In the genomic region with DNA sequence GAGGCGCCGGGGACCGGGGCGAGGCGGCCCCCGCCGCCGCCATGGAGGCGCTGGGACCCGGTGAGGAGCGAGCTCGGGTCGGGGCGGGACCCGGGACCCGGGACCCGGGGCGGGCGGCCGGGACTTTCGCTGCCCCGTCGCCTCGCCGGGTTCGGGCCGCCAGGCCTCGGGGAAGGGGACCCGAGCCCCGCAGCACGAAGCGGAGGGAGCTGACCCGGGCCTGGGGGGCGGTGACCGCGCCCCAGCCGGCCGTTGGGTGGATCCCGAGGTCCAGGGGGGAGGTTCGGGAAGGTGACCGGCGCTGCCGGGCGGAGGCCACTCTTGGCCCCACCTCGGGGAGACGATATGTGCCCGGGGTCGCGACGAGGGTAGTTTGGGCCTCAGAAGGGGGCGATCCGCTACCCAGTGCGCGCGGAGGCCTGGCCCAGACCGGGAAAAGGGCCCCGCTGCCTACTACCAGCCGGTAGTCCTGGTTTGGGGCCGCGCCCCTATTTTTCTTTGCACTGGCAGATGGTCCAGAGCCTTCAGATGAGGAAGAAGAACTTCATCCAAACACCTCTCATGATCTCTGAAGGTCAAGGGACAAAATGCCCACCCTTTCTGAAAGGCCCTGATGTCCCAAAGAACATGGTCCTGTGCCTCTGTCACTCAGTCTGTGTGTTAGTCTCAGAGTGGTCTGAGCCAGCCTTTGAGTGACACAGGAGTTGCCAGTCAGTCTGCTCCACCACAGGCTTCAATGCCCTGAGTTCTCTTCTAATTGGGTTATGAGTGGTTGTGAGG, we compare ENCODE assay signal across 8 cellular contexts. TPM values are rescaled to one million over a fixed set of nuclear protein-coding genes. Genes with fewer than 3 reads are reported as not detected.
DNase-seq lines count a peak whose midpoint lies in the region; ATAC-seq and TF ChIP-seq lines count a peak whose summit lies in the region.

No MANE protein-coding gene starts in this region.

- H3K4me2 ChIP-seq in H9 (ENCODE audit: insufficient read depth, insufficient read length, low read length): peak overlapping the region; percentile 76

- H3K27ac ChIP-seq in C4-2B (peak overlapping the region; percentile 79), H9 (ENCODE audit: insufficient read length, low read depth, low read length) (no peak overlapping the region), RWPE2 (ENCODE audit: poor library complexity, severe bottlenecking) (peak overlapping the region; percentile 50), brain microvascular endothelial cell (peak overlapping the region; percentile 10), iPS DF 6.9 (ENCODE audit: low read length) (no peak overlapping the region)

- no peak overlapping the region for H2BK15ac ChIP-seq in H9 (ENCODE audit: low read depth, low read length)

- peak overlapping the region; percentile 47 for H3K9ac ChIP-seq in H9 (ENCODE audit: extremely low read depth, insufficient read length, low read length)

- H3K27ac Mint-ChIP-seq in H9: peak overlapping the region in 2 of 3 experiments; percentile 33 to 70; a peak in 1 of 7 replicates

- no peak overlapping the region for H3K56ac ChIP-seq in H9 (ENCODE audit: insufficient read length, low read depth, low read length)

- no peak overlapping the region for H2BK120ac ChIP-seq in H9 (ENCODE audit: low read depth, low read length, poor library complexity, severe bottlenecking)

- 0 out of 2 replicates have a peak overlapping the region, but pooled peaks have one; percentile 12 for H3K14ac ChIP-seq in H9 (ENCODE audit: insufficient read depth, low read length)

- H2BK5ac ChIP-seq in H9 (ENCODE audit: insufficient read length, low read length): no peak overlapping the region

- no peak overlapping the region for H2AK5ac ChIP-seq in H9 (ENCODE audit: insufficient read length, low read length)

- no CpG with 5 or more reads among the region's 60 CpGs for WGBS in H9 (ENCODE audit: extremely low coverage, insufficient read length, low lambda C conversion rate)
- WGBS in iPS DF 6.9 (ENCODE audit: insufficient coverage, insufficient read length): no CpG with 5 or more reads among the region's 60 CpGs

- peaks cover 4% of the 10 kb centered on the region for H3K23me2 ChIP-seq in H9 (ENCODE audit: insufficient read length, low read depth, low read length, poor library complexity, severe bottlenecking)

- ATAC-seq in RWPE2 (ENCODE audit: low read depth) (peak; percentile 61), GM21423 (IDR thresholded peaks at IDR 0.05; ENCODE audit: unreplicated experiment) (no peak)

- H3K9me3 ChIP-seq in H9 (ENCODE audit: control insufficient read depth, low read depth, low read length) (no peaks in the 10 kb centered on the region), RWPE2 (ENCODE audit: severe bottlenecking) (no peaks in the 10 kb centered on the region), iPS DF 6.9 (ENCODE audit: control insufficient read depth, insufficient read depth, low read length) (no peaks in the 10 kb centered on the region)

- H3K4ac ChIP-seq in H9 (ENCODE audit: low read depth, low read length): no peak overlapping the region

- no peaks in the 10 kb centered on the region for H3K27me3 ChIP-seq in H9 (ENCODE audit: insufficient read depth, low read length)
- no peaks in the 10 kb centered on the region for H3K27me3 ChIP-seq in RWPE2 (ENCODE audit: insufficient read depth, poor library complexity, severe bottlenecking)
- H3K27me3 ChIP-seq in brain microvascular endothelial cell (replicated peaks): no peaks in the 10 kb centered on the region
- H3K27me3 ChIP-seq in iPS DF 6.9 (ENCODE audit: control insufficient read depth, insufficient read depth, low read length): no peaks in the 10 kb centered on the region

- no peaks in the 10 kb centered on the region for H3K27me3 Mint-ChIP-seq in H9 (ENCODE audit: low read depth)

- peaks cover 17 to 20% of the 10 kb centered on the region in 2 experiments for H3K4me1 Mint-ChIP-seq in H9

- no peak overlapping the region for H3K23ac ChIP-seq in H9 (ENCODE audit: insufficient read length, low read depth, low read length)

- H3K36me3 Mint-ChIP-seq in H9 (ENCODE audit: insufficient read depth in 1 of 3, low read depth in 3 of 3): peaks cover 0 to 1% (median 0%) of the 10 kb centered on the region in 3 experiments; a peak in 1 of 7 replicates

- H4K5ac ChIP-seq in H9 (ENCODE audit: insufficient read length, low read depth, low read length): no peak overlapping the region

- H3K18ac ChIP-seq in H9 (ENCODE audit: insufficient read length, low read depth, low read length): no peak overlapping the region

- no peak overlapping the region for H4K8ac ChIP-seq in H9 (replicated peaks; ENCODE audit: insufficient read length, low read depth, low read length)

- in situ Hi-C loops in brain microvascular endothelial cell (cut with HindIII; ENCODE audit: low pct_ligation_motif_present, low sequenced_read_pairs): no loop called here

- no peaks in the 10 kb centered on the region for H3K79me1 ChIP-seq in H9 (ENCODE audit: insufficient read depth, low read depth, low read length, poor library complexity, severe bottlenecking)

- no peak overlapping the region for H3T11ph ChIP-seq in H9 (ENCODE audit: low read length)

- no peak overlapping the region for H2AFZ ChIP-seq in H9 (ENCODE audit: low read length)

- TF ChIP-seq CTCF in C4-2B (conservative IDR thresholded peaks at IDR 0.05) (no peak), H9 (conservative IDR thresholded peaks at IDR 0.05) (no peak), RWPE2 (IDR thresholded peaks at IDR 0.05; ENCODE audit: poor library complexity, severe bottlenecking) (no peak), brain microvascular endothelial cell (IDR thresholded peaks at IDR 0.05; ENCODE audit: low read depth, low read length, missing control alignments) (no peak)

- H2BK12ac ChIP-seq in H9 (ENCODE audit: insufficient read length, low read depth, low read length): no peak overlapping the region

- H3K4me1 ChIP-seq in H9 (ENCODE audit: insufficient read depth, low read length) (no peaks in the 10 kb centered on the region; the same call in 1 of the 2 replicates), RWPE2 (ENCODE audit: insufficient read depth, poor library complexity, severe bottlenecking) (peaks cover 16% of the 10 kb centered on the region), iPS DF 6.9 (ENCODE audit: control insufficient read depth, insufficient read depth, low read length) (no peaks in the 10 kb centered on the region; the same call in 1 of the 2 replicates)

- no peak overlapping the region for H2BK20ac ChIP-seq in H9 (ENCODE audit: low read depth, low read length, poor library complexity, severe bottlenecking)

- no peaks in the 10 kb centered on the region; a peak in 1 of 5 replicates for H3K9me3 Mint-ChIP-seq in H9

- peak; percentile 33 for DNase-seq in H9
- no peak for DNase-seq in RWPE2 (ENCODE audit: low spot score)
- DNase-seq in brain microvascular endothelial cell: peak; percentile 16
- no peak for DNase-seq in iPS DF 6.9 (ENCODE audit: low read depth, low spot score)
- DNase-seq in renal cortical epithelial cell (ENCODE audit: low read depth): peak; percentile 38
- no peak for DNase-seq in DMS153 (lab: John Stamatoyannopoulos, UW)

- peak overlapping the region; percentile 94 for H3K4me3 ChIP-seq in RWPE2 (ENCODE audit: severe bottlenecking)
- H3K4me3 ChIP-seq in brain microvascular endothelial cell (ENCODE audit: low read depth, low read length): peak overlapping the region; percentile 77
- peak overlapping the region; percentile 90 for H3K4me3 ChIP-seq in iPS DF 6.9 (ENCODE audit: low read length)

- no peak overlapping the region for H4K91ac ChIP-seq in H9 (ENCODE audit: insufficient read length, low read depth, low read length)

- peak overlapping the region; percentile 79 to 89 for H3K4me3 Mint-ChIP-seq in H9

- H3K36me3 ChIP-seq in RWPE2 (ENCODE audit: low read depth): no peaks in the 10 kb centered on the region
- H3K36me3 ChIP-seq in brain microvascular endothelial cell (replicated peaks): no peaks in the 10 kb centered on the region
- H3K36me3 ChIP-seq in iPS DF 6.9 (ENCODE audit: control insufficient read depth, insufficient read depth, low read length): no peaks in the 10 kb centered on the region

- H3K79me2 ChIP-seq in H9 (ENCODE audit: insufficient read depth, low read length): no peaks in the 10 kb centered on the region

- H4K20me1 ChIP-seq in H9 (ENCODE audit: control insufficient read depth, insufficient read depth, insufficient read length): no peaks in the 10 kb centered on the region

RNA-seq across cellular contexts. Expression of a gene that starts 0.8 kb away (rescaled TPM):
- total RNA-seq in H9 (2021) (12.8 and 14.4 TPM in 2 replicates), renal cortical epithelial cell (12.5 and 19.9 TPM in 2 replicates)

RNA-seq across cellular contexts. Expression of a gene that starts 38.8 kb away (rescaled TPM):
- total RNA-seq in H9 (2021): 42.4 and 43.9 TPM in 2 replicates
- 1.4 and 14.9 TPM in 2 replicates for total RNA-seq in renal cortical epithelial cell

Comparison
In these comparisons a context has a peak if more than half of its experiments do, and no peak if none do; other contexts are left out.
1. H3K27ac ChIP-seq: peak in C4-2B (single experiment), RWPE2 (single experiment) and brain microvascular endothelial cell (single experiment); none in H9 (single experiment) and iPS DF 6.9 (single experiment).
2. DNase-seq: peak in H9 (single experiment), brain microvascular endothelial cell (single experiment) and renal cortical epithelial cell (single experiment); none in RWPE2 (single experiment), iPS DF 6.9 (single experiment) and DMS153 (single experiment).
3. Peak in every context shown above with its lines, with median percentiles within 50 percentile points of each other: H3K4me3 ChIP-seq.